ENCODE assay signal across 1 cellular context in the genomic region with DNA sequence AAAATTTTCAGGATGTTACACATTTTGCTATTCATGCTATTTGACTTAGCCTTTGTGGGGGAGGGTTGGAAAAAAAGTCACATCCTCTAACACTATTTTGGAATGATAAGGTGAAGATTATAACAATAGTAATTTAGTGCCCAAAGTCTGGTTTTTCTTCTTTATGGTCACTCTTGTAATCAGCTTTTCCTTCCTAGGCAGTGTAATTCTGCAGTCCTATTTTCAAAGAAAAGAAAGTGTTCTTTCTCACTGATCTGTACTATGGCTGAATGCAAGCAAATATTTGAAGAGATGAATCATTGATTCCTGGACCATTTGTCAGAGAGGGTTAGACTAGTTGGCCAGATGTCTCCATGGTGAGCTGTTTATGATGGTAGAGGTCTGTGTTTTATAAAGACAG.
TF ChIP-seq lines count a peak whose summit lies in the region.

No MANE protein-coding gene starts in this region.

TF ChIP-seq in HepG2, 621 proteins besides CTCF, POLR2A, EP300 and RAD21 (continued from another document and continues in another):
- TF ChIP-seq HNF4A (CRISPR knock-in tag; IDR thresholded peaks at IDR 0.05) (peak; percentile 57; the same call in 1 of the 2 replicates), ZNF549 (CRISPR knock-in tag; IDR thresholded peaks at IDR 0.05) (no peak), SMYD3 (CRISPR knock-in tag; IDR thresholded peaks at IDR 0.05) (0 out of 2 replicates have a peak, but pooled peaks have one; percentile 21), REL (CRISPR knock-in tag; conservative IDR thresholded peaks at IDR 0.05) (no peak), MAFG (CRISPR knock-in tag; IDR thresholded peaks at IDR 0.05) (no peak), FOSL2 (CRISPR knock-in tag; IDR thresholded peaks at IDR 0.05) (peak; percentile 98), ZNF333 (CRISPR knock-in tag; IDR thresholded peaks at IDR 0.05; ENCODE audit: borderline replicate concordance) (no peak), NKX3-1 (CRISPR knock-in tag; IDR thresholded peaks at IDR 0.05) (no peak), IRX3 (CRISPR knock-in tag; IDR thresholded peaks at IDR 0.05; ENCODE audit: borderline replicate concordance, low read depth) (no peak), ZNF589 (CRISPR knock-in tag; conservative IDR thresholded peaks at IDR 0.05) (no peak), ZNF543 (CRISPR knock-in tag; IDR thresholded peaks at IDR 0.05) (no peak), IKZF4 (CRISPR knock-in tag; IDR thresholded peaks at IDR 0.05; ENCODE audit: borderline replicate concordance, low read depth, not compliant biosample characterization) (no peak), HOXA3 (CRISPR knock-in tag; IDR thresholded peaks at IDR 0.05) (no peak), ZNF550 (CRISPR knock-in tag; IDR thresholded peaks at IDR 0.05; ENCODE audit: borderline replicate concordance) (no peak), HNRNPK (IDR thresholded peaks at IDR 0.05; ENCODE audit: low read depth, low read length, poor library complexity, severe bottlenecking) (no peak), SMARCC2 (IDR thresholded peaks at IDR 0.05) (peak; percentile 82; the same call in 1 of the 2 replicates), MYNN (CRISPR knock-in tag; IDR thresholded peaks at IDR 0.05; ENCODE audit: low read depth) (no peak), ZSCAN20 (CRISPR knock-in tag; IDR thresholded peaks at IDR 0.05; ENCODE audit: borderline replicate concordance) (no peak), GTF2F1 (IDR thresholded peaks at IDR 0.05; ENCODE audit: low read length) (no peak), CEBPG (CRISPR knock-in tag; IDR thresholded peaks at IDR 0.05) (peak; percentile 55; the same call in 1 of the 2 replicates), JARID2 (CRISPR knock-in tag; IDR thresholded peaks at IDR 0.05; ENCODE audit: insufficient replicate concordance) (no peak), HNF4G (IDR thresholded peaks at IDR 0.05; ENCODE audit: borderline replicate concordance, low read depth, low read length) (peak; percentile 35; the same call in 1 of the 2 replicates), HNF4G (CRISPR knock-in tag; IDR thresholded peaks at IDR 0.05; ENCODE audit: borderline replicate concordance, low read depth) (no peak), NONO (IDR thresholded peaks at IDR 0.05) (no peak), NONO (CRISPR knock-in tag; conservative IDR thresholded peaks at IDR 0.05) (no peak), DR1 (CRISPR knock-in tag; IDR thresholded peaks at IDR 0.05) (no peak), ETV5 (CRISPR knock-in tag; IDR thresholded peaks at IDR 0.05; ENCODE audit: borderline replicate concordance) (peak; percentile 40; the same call in 1 of the 2 replicates), MAZ (IDR thresholded peaks at IDR 0.05; ENCODE audit: borderline replicate concordance, low read depth, low read length) (no peak), MAZ (CRISPR knock-in tag; IDR thresholded peaks at IDR 0.05; ENCODE audit: low read depth) (no peak), ZNF777 (CRISPR knock-in tag; IDR thresholded peaks at IDR 0.05) (no peak), ZNF761 (CRISPR knock-in tag; conservative IDR thresholded peaks at IDR 0.05) (no peak), MIXL1 (CRISPR knock-in tag; IDR thresholded peaks at IDR 0.05) (peak; percentile 91), SAP130 (CRISPR knock-in tag; IDR thresholded peaks at IDR 0.05; ENCODE audit: low read depth) (peak; percentile 93)
- TF ChIP-seq, protein P1, sequence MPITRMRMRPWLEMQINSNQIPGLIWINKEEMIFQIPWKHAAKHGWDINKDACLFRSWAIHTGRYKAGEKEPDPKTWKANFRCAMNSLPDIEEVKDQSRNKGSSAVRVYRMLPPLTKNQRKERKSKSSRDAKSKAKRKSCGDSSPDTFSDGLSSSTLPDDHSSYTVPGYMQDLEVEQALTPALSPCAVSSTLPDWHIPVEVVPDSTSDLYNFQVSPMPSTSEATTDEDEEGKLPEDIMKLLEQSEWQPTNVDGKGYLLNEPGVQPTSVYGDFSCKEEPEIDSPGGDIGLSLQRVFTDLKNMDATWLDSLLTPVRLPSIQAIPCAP (CRISPR knock-in tag; IDR thresholded peaks at IDR 0.05; ENCODE audit: low read depth): no peak
- TF ChIP-seq, protein P2, sequence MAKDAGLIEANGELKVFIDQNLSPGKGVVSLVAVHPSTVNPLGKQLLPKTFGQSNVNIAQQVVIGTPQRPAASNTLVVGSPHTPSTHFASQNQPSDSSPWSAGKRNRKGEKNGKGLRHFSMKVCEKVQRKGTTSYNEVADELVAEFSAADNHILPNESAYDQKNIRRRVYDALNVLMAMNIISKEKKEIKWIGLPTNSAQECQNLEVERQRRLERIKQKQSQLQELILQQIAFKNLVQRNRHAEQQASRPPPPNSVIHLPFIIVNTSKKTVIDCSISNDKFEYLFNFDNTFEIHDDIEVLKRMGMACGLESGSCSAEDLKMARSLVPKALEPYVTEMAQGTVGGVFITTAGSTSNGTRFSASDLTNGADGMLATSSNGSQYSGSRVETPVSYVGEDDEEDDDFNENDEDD (CRISPR knock-in tag; IDR thresholded peaks at IDR 0.05; ENCODE audit: borderline replicate concordance): no peak
- TF ChIP-seq, protein P3, sequence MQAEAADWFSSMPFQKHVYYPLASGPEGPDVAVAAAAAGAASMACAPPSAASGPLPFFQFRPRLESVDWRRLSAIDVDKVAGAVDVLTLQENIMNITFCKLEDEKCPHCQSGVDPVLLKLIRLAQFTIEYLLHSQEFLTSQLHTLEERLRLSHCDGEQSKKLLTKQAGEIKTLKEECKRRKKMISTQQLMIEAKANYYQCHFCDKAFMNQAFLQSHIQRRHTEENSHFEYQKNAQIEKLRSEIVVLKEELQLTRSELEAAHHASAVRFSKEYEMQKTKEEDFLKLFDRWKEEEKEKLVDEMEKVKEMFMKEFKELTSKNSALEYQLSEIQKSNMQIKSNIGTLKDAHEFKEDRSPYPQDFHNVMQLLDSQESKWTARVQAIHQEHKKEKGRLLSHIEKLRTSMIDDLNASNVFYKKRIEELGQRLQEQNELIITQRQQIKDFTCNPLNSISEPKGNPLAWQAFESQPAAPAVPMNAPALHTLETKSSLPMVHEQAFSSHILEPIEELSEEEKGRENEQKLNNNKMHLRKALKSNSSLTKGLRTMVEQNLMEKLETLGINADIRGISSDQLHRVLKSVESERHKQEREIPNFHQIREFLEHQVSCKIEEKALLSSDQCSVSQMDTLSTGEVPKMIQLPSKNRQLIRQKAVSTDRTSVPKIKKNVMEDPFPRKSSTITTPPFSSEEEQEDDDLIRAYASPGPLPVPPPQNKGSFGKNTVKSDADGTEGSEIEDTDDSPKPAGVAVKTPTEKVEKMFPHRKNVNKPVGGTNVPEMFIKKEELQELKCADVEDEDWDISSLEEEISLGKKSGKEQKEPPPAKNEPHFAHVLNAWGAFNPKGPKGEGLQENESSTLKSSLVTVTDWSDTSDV (CRISPR knock-in tag; IDR thresholded peaks at IDR 0.05): no peak
- TF ChIP-seq, protein P4, sequence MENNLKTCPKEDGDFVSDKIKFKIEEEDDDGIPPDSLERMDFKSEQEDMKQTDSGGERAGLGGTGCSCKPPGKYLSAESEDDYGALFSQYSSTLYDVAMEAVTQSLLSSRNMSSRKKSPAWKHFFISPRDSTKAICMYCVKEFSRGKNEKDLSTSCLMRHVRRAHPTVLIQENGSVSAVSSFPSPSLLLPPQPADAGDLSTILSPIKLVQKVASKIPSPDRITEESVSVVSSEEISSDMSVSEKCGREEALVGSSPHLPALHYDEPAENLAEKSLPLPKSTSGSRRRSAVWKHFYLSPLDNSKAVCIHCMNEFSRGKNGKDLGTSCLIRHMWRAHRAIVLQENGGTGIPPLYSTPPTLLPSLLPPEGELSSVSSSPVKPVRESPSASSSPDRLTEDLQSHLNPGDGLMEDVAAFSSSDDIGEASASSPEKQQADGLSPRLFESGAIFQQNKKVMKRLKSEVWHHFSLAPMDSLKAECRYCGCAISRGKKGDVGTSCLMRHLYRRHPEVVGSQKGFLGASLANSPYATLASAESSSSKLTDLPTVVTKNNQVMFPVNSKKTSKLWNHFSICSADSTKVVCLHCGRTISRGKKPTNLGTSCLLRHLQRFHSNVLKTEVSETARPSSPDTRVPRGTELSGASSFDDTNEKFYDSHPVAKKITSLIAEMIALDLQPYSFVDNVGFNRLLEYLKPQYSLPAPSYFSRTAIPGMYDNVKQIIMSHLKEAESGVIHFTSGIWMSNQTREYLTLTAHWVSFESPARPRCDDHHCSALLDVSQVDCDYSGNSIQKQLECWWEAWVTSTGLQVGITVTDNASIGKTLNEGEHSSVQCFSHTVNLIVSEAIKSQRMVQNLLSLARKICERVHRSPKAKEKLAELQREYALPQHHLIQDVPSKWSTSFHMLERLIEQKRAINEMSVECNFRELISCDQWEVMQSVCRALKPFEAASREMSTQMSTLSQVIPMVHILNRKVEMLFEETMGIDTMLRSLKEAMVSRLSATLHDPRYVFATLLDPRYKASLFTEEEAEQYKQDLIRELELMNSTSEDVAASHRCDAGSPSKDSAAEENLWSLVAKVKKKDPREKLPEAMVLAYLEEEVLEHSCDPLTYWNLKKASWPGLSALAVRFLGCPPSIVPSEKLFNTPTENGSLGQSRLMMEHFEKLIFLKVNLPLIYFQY (CRISPR knock-in tag; IDR thresholded peaks at IDR 0.05; ENCODE audit: borderline replicate concordance): no peak
- TF ChIP-seq, protein P5, sequence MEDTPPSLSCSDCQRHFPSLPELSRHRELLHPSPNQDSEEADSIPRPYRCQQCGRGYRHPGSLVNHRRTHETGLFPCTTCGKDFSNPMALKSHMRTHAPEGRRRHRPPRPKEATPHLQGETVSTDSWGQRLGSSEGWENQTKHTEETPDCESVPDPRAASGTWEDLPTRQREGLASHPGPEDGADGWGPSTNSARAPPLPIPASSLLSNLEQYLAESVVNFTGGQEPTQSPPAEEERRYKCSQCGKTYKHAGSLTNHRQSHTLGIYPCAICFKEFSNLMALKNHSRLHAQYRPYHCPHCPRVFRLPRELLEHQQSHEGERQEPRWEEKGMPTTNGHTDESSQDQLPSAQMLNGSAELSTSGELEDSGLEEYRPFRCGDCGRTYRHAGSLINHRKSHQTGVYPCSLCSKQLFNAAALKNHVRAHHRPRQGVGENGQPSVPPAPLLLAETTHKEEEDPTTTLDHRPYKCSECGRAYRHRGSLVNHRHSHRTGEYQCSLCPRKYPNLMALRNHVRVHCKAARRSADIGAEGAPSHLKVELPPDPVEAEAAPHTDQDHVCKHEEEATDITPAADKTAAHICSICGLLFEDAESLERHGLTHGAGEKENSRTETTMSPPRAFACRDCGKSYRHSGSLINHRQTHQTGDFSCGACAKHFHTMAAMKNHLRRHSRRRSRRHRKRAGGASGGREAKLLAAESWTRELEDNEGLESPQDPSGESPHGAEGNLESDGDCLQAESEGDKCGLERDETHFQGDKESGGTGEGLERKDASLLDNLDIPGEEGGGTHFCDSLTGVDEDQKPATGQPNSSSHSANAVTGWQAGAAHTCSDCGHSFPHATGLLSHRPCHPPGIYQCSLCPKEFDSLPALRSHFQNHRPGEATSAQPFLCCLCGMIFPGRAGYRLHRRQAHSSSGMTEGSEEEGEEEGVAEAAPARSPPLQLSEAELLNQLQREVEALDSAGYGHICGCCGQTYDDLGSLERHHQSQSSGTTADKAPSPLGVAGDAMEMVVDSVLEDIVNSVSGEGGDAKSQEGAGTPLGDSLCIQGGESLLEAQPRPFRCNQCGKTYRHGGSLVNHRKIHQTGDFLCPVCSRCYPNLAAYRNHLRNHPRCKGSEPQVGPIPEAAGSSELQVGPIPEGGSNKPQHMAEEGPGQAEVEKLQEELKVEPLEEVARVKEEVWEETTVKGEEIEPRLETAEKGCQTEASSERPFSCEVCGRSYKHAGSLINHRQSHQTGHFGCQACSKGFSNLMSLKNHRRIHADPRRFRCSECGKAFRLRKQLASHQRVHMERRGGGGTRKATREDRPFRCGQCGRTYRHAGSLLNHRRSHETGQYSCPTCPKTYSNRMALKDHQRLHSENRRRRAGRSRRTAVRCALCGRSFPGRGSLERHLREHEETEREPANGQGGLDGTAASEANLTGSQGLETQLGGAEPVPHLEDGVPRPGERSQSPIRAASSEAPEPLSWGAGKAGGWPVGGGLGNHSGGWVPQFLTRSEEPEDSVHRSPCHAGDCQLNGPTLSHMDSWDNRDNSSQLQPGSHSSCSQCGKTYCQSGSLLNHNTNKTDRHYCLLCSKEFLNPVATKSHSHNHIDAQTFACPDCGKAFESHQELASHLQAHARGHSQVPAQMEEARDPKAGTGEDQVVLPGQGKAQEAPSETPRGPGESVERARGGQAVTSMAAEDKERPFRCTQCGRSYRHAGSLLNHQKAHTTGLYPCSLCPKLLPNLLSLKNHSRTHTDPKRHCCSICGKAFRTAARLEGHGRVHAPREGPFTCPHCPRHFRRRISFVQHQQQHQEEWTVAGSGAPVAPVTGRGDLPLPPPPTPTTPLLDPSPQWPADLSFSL (CRISPR knock-in tag; IDR thresholded peaks at IDR 0.05): no peak
- TF ChIP-seq, protein P6, sequence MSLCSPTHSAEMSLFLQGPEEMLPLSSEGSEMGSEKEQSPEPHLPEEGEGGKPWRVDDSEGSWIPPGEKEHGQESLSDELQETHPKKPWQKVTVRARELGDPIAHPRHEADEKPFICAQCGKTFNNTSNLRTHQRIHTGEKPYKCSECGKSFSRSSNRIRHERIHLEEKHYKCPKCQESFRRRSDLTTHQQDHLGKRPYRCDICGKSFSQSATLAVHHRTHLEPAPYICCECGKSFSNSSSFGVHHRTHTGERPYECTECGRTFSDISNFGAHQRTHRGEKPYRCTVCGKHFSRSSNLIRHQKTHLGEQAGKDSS (CRISPR knock-in tag; IDR thresholded peaks at IDR 0.05; ENCODE audit: borderline replicate concordance, low read depth): no peak
- TF ChIP-seq, protein P7, sequence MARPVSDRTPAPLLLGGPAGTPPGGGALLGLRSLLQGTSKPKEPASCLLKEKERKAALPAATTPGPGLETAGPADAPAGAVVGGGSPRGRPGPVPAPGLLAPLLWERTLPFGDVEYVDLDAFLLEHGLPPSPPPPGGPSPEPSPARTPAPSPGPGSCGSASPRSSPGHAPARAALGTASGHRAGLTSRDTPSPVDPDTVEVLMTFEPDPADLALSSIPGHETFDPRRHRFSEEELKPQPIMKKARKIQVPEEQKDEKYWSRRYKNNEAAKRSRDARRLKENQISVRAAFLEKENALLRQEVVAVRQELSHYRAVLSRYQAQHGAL (CRISPR knock-in tag; IDR thresholded peaks at IDR 0.05; ENCODE audit: not compliant biosample characterization): no peak
- TF ChIP-seq, protein P8, sequence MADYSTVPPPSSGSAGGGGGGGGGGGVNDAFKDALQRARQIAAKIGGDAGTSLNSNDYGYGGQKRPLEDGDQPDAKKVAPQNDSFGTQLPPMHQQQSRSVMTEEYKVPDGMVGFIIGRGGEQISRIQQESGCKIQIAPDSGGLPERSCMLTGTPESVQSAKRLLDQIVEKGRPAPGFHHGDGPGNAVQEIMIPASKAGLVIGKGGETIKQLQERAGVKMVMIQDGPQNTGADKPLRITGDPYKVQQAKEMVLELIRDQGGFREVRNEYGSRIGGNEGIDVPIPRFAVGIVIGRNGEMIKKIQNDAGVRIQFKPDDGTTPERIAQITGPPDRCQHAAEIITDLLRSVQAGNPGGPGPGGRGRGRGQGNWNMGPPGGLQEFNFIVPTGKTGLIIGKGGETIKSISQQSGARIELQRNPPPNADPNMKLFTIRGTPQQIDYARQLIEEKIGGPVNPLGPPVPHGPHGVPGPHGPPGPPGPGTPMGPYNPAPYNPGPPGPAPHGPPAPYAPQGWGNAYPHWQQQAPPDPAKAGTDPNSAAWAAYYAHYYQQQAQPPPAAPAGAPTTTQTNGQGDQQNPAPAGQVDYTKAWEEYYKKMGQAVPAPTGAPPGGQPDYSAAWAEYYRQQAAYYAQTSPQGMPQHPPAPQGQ (CRISPR knock-in tag; IDR thresholded peaks at IDR 0.05; ENCODE audit: borderline replicate concordance): no peak
- TF ChIP-seq, protein P9, sequence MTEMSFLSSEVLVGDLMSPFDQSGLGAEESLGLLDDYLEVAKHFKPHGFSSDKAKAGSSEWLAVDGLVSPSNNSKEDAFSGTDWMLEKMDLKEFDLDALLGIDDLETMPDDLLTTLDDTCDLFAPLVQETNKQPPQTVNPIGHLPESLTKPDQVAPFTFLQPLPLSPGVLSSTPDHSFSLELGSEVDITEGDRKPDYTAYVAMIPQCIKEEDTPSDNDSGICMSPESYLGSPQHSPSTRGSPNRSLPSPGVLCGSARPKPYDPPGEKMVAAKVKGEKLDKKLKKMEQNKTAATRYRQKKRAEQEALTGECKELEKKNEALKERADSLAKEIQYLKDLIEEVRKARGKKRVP (CRISPR knock-in tag; IDR thresholded peaks at IDR 0.05): no peak
